In the genomic region with DNA sequence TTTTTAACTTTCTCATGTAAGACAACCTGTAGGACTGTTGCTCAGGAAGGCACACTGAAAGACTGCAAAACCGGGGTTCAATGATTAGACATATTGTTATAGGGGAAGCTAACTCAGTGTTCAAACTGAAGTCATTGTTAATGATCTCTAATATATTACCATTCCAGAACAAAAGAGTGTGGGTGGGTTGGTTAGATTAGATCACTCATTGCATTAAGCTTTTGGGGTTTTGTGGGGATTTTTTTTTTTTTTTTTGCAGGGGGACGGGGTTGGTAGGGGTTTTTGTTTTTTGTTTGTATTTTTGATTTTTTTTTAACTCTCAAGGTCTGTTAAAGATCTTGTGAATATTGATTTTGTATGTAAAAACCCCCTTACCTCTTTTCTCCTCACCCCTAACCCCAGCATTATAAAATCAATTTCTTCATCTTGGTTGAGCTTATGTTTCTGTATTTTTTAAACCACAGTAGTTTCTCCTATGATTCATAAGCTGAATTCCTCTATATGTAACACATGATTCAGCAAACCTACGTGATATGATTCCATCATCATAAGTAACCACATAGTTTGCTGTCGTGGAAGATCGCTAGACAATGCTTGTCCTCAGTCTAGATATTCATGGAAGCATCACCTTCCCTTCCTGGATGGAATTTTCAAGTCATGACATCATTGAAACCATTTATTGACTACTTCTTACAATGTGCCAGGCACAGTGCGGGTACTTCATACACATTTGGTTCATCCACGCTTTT, we compare ENCODE assay signal across 12 cellular contexts.
A peak's percentile ranks its signal among the peaks of the same experiment; 100 is the strongest.
DNase-seq lines count a peak whose midpoint lies in the region; ATAC-seq, FAIRE-seq and TF ChIP-seq lines count a peak whose summit lies in the region.
"Had no signal": no experiment of that assay in that cellular context is flagged by ENCODE, and none has a peak within 500 bp of the region (broad histone marks: within the 10 kb centered on the region; RNA-seq: fewer than 3 reads in every experiment).

No MANE protein-coding gene starts in this region.

- CTCF ChIA-PET in AG04450 (lab: Charles Lee) (interaction anchor here (0.6 to 0.8 kb wide), 3 partner anchors 18 to 155 kb away, joined by 4 to 6 read pairs (median 4); no protein-coding TSS in a partner anchor), IMR-90 (lab: Yijun Ruan, JAX) (interaction anchor here (0.5 to 0.6 kb wide), 2 partner anchors 48 to 730 kb away, joined by 3 to 9 read pairs; no protein-coding TSS in a partner anchor)
- CTCF ChIA-PET in activated naive CD4-positive, alpha-beta T cell treated with anti-CD3 and anti-CD28 coated beads, Interleukin-2, amount 10 ng/mL, durations not matched to agents 7 days and 5 days (lab: Charles Lee): interaction anchor here (0.7 kb wide), 2 partner anchors 11 to 444 kb away, joined by 3 to 4 read pairs; no protein-coding TSS in a partner anchor

- no peak overlapping the region for H3K4me3 Mint-ChIP-seq in activated naive CD4-positive, alpha-beta T cell treated with anti-CD3 and anti-CD28 coated beads, Interleukin-2, amount 10 ng/mL, durations not matched to agents 7 days and 5 days
- H3K4me3 Mint-ChIP-seq: central memory CD8-positive, alpha-beta T cell had no signal

- no peaks in the 10 kb centered on the region for H4K20me1 ChIP-seq in IMR-90 (ENCODE audit: insufficient read depth, low read length)

- peak overlapping the region; percentile 20; the same call in 1 of the 2 replicates for H3K14ac ChIP-seq in IMR-90 (replicated peaks; ENCODE audit: low read depth, low read length)

- H3K36me3 Mint-ChIP-seq in activated naive CD4-positive, alpha-beta T cell treated with anti-CD3 and anti-CD28 coated beads, Interleukin-2, amount 10 ng/mL, durations not matched to agents 7 days and 5 days: no peaks in the 10 kb centered on the region

- no peaks in the 10 kb centered on the region; a peak in 1 of 4 replicates for H3K79me1 ChIP-seq in IMR-90 (ENCODE audit: low read depth in 1 of 2, low read length in 2 of 2)

- peak overlapping the region; percentile 49; the same call in 1 of the 2 replicates for H4K91ac ChIP-seq in IMR-90 (ENCODE audit: insufficient read depth, low read depth, low read length)

- no peak for TF ChIP-seq RAD21 in IMR-90 (IDR thresholded peaks at IDR 0.05; ENCODE audit: low read length)

- H3K9ac ChIP-seq in IMR-90 (ENCODE audit: low read depth, low read length) (no peak overlapping the region; the same call in 1 of the 2 replicates), kidney (ENCODE audit: low read length in 2 of 2) (no peak overlapping the region)

- no peaks in the 10 kb centered on the region for H3K36me3 ChIP-seq in IMR-90 (ENCODE audit: control insufficient read depth, insufficient read depth, low read length)
- no peaks in the 10 kb centered on the region for H3K36me3 ChIP-seq in kidney (ENCODE audit: control insufficient read depth in 1 of 2, insufficient read depth in 2 of 2, low read length in 2 of 2)
- H3K36me3 ChIP-seq: left lung, uterus had no signal

- peak overlapping the region; percentile 11; the same call in 1 of the 2 replicates for H2AK5ac ChIP-seq in IMR-90 (ENCODE audit: low read depth, low read length)

- intact Hi-C loops in IMR-90 (cut with micrococcal nuclease): loop anchor here (5.0 kb wide), 1 partner anchor 96 kb away; no protein-coding TSS in a partner anchor
- intact Hi-C loops in kidney (cut with DNase I): no loop called here

- no peak for FAIRE-seq in kidney (lab: Jason Lieb, UNC)

- H3K27ac ChIP-seq in AG04450 (ENCODE audit: low read depth, low read length): peak overlapping the region; percentile 71
- no peak overlapping the region for H3K27ac ChIP-seq in IMR-90 (ENCODE audit: insufficient read depth, low read length)
- no peak overlapping the region for H3K27ac ChIP-seq in kidney (ENCODE audit: low read depth in 2 of 2, low read length in 2 of 2)
- H3K27ac ChIP-seq: left lung, uterus had no signal

- no peaks in the 10 kb centered on the region for H3K27me3 ChIP-seq in AG04450 (ENCODE audit: control insufficient read depth, insufficient read depth, low read length)
- no peaks in the 10 kb centered on the region for H3K27me3 ChIP-seq in IMR-90 (ENCODE audit: control insufficient read depth, insufficient read depth, low read length)
- H3K27me3 ChIP-seq: left lung, uterus had no signal

- H2BK5ac ChIP-seq in IMR-90 (ENCODE audit: low read depth, low read length, poor library complexity, severe bottlenecking): peak overlapping the region; percentile 95

- dilution Hi-C loops in IMR-90 (cut with HindIII; ENCODE audit: low sequenced_read_pairs, unreplicated experiment): no loop called here

- H3K4me3 ChIP-seq in AG04450 (ENCODE audit: low read depth, low read length): no peak overlapping the region
- no peak overlapping the region for H3K4me3 ChIP-seq in IMR-90 (ENCODE audit: insufficient read depth, low read depth, low read length)
- no peak overlapping the region for H3K4me3 ChIP-seq in epithelial cell of esophagus (ENCODE audit: low read length)
- no peak overlapping the region for H3K4me3 ChIP-seq in kidney (ENCODE audit: low read length in 2 of 2)
- H3K4me3 ChIP-seq: left lung, uterus had no signal

- H3K27me3 Mint-ChIP-seq in activated naive CD4-positive, alpha-beta T cell treated with anti-CD3 and anti-CD28 coated beads, Interleukin-2, amount 10 ng/mL, durations not matched to agents 7 days and 5 days: no peaks in the 10 kb centered on the region

- peak overlapping the region in 1 of 2 experiments; percentile 33; a peak in 1 of 4 replicates for H4K8ac ChIP-seq in IMR-90 (ENCODE audit: low read depth in 2 of 2, low read length in 2 of 2)

- ATAC-seq in GM19372 (IDR thresholded peaks at IDR 0.05; ENCODE audit: low read depth, unreplicated experiment) (peak; percentile 44), IMR-90 (ENCODE audit: low read depth) (peak; percentile 52)
- ATAC-seq: left lung had no signal

- H3K56ac ChIP-seq in IMR-90 (ENCODE audit: extremely low read depth, insufficient read depth, low read length): no peak overlapping the region

- H3K9me3 ChIP-seq in AG04450 (ENCODE audit: control insufficient read depth, insufficient read depth, low read length) (no peaks in the 10 kb centered on the region), IMR-90 (ENCODE audit: control insufficient read depth, insufficient read depth, low read length) (no peaks in the 10 kb centered on the region), kidney (ENCODE audit: control insufficient read depth in 1 of 2, low read length in 2 of 2) (no peaks in the 10 kb centered on the region)
- H3K9me3 ChIP-seq: left lung, uterus had no signal

- no CpG with 5 or more reads among the region's 7 CpGs for WGBS in IMR-90 (ENCODE audit: extremely low coverage in 2 of 2, insufficient read length in 1 of 2), 2 experiments

- peak; percentile 64 for DNase-seq in AG04450 (ENCODE audit: low read depth, low spot score)
- peak; percentile 99 for DNase-seq in IMR-90
- DNase-seq in epithelial cell of esophagus (ENCODE audit: low read depth): peak; percentile 91
- no peak for DNase-seq in NCI-H187 treated with DMSO at 0.1 percent for 48 hours (lab: John Stamatoyannopoulos, UW)
- DNase-seq in kidney: no peak
- no peak for DNase-seq in D341Med (ENCODE audit: low spot score)
- no peak for DNase-seq in activated naive CD4-positive, alpha-beta T cell treated with anti-CD3 and anti-CD28 coated beads, Interleukin-2, amount 10 ng/mL, durations not matched to agents 7 days and 5 days
- DNase-seq: DMS79 treated with DMSO at 0.1 percent for 48 hours, left lung, uterus had no signal

- H3K23ac ChIP-seq in IMR-90 (ENCODE audit: low read depth, low read length): peak overlapping the region; percentile 36; the same call in 1 of the 2 replicates

- TF ChIP-seq CTCF in AG04450 (IDR thresholded peaks at IDR 0.05; ENCODE audit: low read depth, low read length) (no peak), IMR-90 (conservative IDR thresholded peaks at IDR 0.05; ENCODE audit: low read depth, low read length) (no peak), epithelial cell of esophagus (IDR thresholded peaks at IDR 0.05; ENCODE audit: insufficient read depth, low read depth, low read length, missing control alignments) (no peak), kidney (IDR thresholded peaks at IDR 0.05; ENCODE audit: borderline replicate concordance, extremely low read depth, insufficient read depth) (no peak)

- H3K4me2 ChIP-seq in IMR-90 (ENCODE audit: low read depth, low read length): peak overlapping the region; percentile 42; the same call in 1 of the 2 replicates

- H3K9me3 Mint-ChIP-seq in activated naive CD4-positive, alpha-beta T cell treated with anti-CD3 and anti-CD28 coated beads, Interleukin-2, amount 10 ng/mL, durations not matched to agents 7 days and 5 days: no peaks in the 10 kb centered on the region
- H3K9me3 Mint-ChIP-seq: central memory CD8-positive, alpha-beta T cell had no signal

- in situ Hi-C loops in IMR-90 (cut with MboI; ENCODE audit: low sequenced_read_pairs): no loop called here

- no peak overlapping the region for H2AFZ ChIP-seq in IMR-90 (replicated peaks; ENCODE audit: low read length, poor library complexity)

- TF ChIP-seq POLR2A in IMR-90 (IDR thresholded peaks at IDR 0.05; ENCODE audit: low read depth, low read length): no peak

- H4K5ac ChIP-seq in IMR-90 (ENCODE audit: low read depth, low read length): peak overlapping the region; percentile 84; the same call in 1 of the 2 replicates

- peak overlapping the region; percentile 57; the same call in 1 of the 2 replicates for H3K4ac ChIP-seq in IMR-90 (ENCODE audit: low read depth, low read length)

- H3K4me1 ChIP-seq in IMR-90 (ENCODE audit: control insufficient read depth, insufficient read depth, low read length) (peaks cover 25% of the 10 kb centered on the region), kidney (ENCODE audit: control insufficient read depth in 1 of 2, insufficient read depth in 1 of 2, low read depth in 1 of 2, low read length in 2 of 2) (no peaks in the 10 kb centered on the region)
- H3K4me1 ChIP-seq: left lung, uterus had no signal

- H3K18ac ChIP-seq in IMR-90 (ENCODE audit: low read depth, low read length): peak overlapping the region; percentile 96; the same call in 1 of the 2 replicates

- peaks cover 11% of the 10 kb centered on the region; the same call in 1 of the 2 replicates for H3K9me1 ChIP-seq in IMR-90 (ENCODE audit: insufficient read depth, low read length)

- BruUV-seq in IMR-90 (replicated peaks; lab: Mats Ljungman, UMichigan): no TSS peak

- H2BK120ac ChIP-seq in IMR-90 (ENCODE audit: low read depth, low read length): peak overlapping the region; percentile 69

- H2AK9ac ChIP-seq in IMR-90 (replicated peaks; ENCODE audit: low read depth, low read length, poor library complexity): no peak overlapping the region

- peak overlapping the region; percentile 35; the same call in 1 of the 3 replicates for H2BK15ac ChIP-seq in IMR-90 (ENCODE audit: low read depth, low read length)

- peaks cover 6% of the 10 kb centered on the region for H3K4me1 Mint-ChIP-seq in activated naive CD4-positive, alpha-beta T cell treated with anti-CD3 and anti-CD28 coated beads, Interleukin-2, amount 10 ng/mL, durations not matched to agents 7 days and 5 days
- H3K4me1 Mint-ChIP-seq: central memory CD8-positive, alpha-beta T cell had no signal

- H2BK20ac ChIP-seq in IMR-90 (ENCODE audit: low read depth, low read length): peak overlapping the region; percentile 93

- POLR2A ChIA-PET in AG04450 (lab: Yijun Ruan, JAX) (interaction anchor here (0.7 kb wide), 2 partner anchors 24 to 855 kb away, joined by 3 to 5 read pairs; no protein-coding TSS in a partner anchor), IMR-90 (lab: Charles Lee; ENCODE audit: unreplicated experiment) (no interaction called here)

- H3K27ac Mint-ChIP-seq in activated naive CD4-positive, alpha-beta T cell treated with anti-CD3 and anti-CD28 coated beads, Interleukin-2, amount 10 ng/mL, durations not matched to agents 7 days and 5 days: no peak overlapping the region

Comparison
In these comparisons a context has a peak if more than half of its experiments do, and no peak if none do; other contexts are left out.
1. DNase-seq: peak in AG04450 (single experiment), IMR-90 (single experiment) and epithelial cell of esophagus (single experiment); none in NCI-H187 treated with DMSO at 0.1 percent for 48 hours (single experiment), kidney (single experiment), D341Med (single experiment) and activated naive CD4-positive, alpha-beta T cell treated with anti-CD3 and anti-CD28 coated beads, Interleukin-2, amount 10 ng/mL, durations not matched to agents 7 days and 5 days (single experiment).